In the genomic region with DNA sequence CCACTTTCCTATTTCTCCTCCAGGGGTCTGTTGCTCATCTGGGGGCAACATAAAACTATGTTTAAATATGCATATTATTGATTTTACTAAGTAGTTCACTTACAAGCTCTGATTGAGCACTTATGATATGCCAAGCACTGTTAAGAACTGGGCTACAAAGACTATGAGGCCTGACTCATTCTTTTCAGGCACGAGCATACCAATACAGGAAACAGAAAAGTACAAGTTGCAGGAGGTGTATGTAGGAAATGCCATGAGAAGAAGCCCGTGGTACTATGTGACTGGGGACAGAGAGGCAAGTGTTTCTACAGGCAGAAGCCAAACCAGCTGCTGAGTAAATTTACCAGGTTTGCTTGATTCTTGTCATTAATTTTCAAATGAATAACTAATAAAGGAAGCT, we compare ENCODE assay signal across 11 cellular contexts.
A peak's percentile ranks its signal among the peaks of the same experiment; 100 is the strongest.
DNase-seq lines count a peak whose midpoint lies in the region; ATAC-seq and FAIRE-seq lines count a peak whose summit lies in the region.
"Had no signal": no experiment of that assay in that cellular context is flagged by ENCODE, and none has a peak within 500 bp of the region (broad histone marks: within the 10 kb centered on the region; RNA-seq: fewer than 3 reads in every experiment).

No MANE protein-coding gene starts in this region.

- no peak for FAIRE-seq in HTR-8/SVneo (lab: Jason Lieb, UNC)

- POLR2A ChIA-PET in activated CD4-positive, alpha-beta T cell treated with anti-CD3 and anti-CD28 coated beads for 36 hours (lab: Charles Lee), result no interaction called here

- no peaks in the 10 kb centered on the region for H3K36me3 Mint-ChIP-seq in activated CD8-positive, alpha-beta memory T cell treated with anti-CD3 and anti-CD28 coated beads, Interleukin-2, amount 10 ng/mL, durations not matched to agents 7 days and 5 days
- no peaks in the 10 kb centered on the region for H3K36me3 Mint-ChIP-seq in activated CD4-positive, alpha-beta T cell treated with anti-CD3 and anti-CD28 coated beads for 36 hours (ENCODE audit: low read depth)
- H3K36me3 Mint-ChIP-seq: mesothelial cell of epicardium had no signal

- H3K27me3 Mint-ChIP-seq in activated CD8-positive, alpha-beta memory T cell treated with anti-CD3 and anti-CD28 coated beads, Interleukin-2, amount 10 ng/mL, durations not matched to agents 7 days and 5 days, result no peaks in the 10 kb centered on the region
- H3K27me3 Mint-ChIP-seq in activated CD4-positive, alpha-beta T cell treated with anti-CD3 and anti-CD28 coated beads for 36 hours, result no peaks in the 10 kb centered on the region
- H3K27me3 Mint-ChIP-seq: central memory CD8-positive, alpha-beta T cell had no signal

- H3K4me1 Mint-ChIP-seq in activated CD8-positive, alpha-beta memory T cell treated with anti-CD3 and anti-CD28 coated beads, Interleukin-2, amount 10 ng/mL, durations not matched to agents 7 days and 5 days, result no peaks in the 10 kb centered on the region
- H3K4me1 Mint-ChIP-seq in activated CD4-positive, alpha-beta T cell treated with anti-CD3 and anti-CD28 coated beads for 36 hours, result no peaks in the 10 kb centered on the region
- H3K4me1 Mint-ChIP-seq: central memory CD8-positive, alpha-beta T cell; mesothelial cell of epicardium had no signal

- ATAC-seq in GM19395 (IDR thresholded peaks at IDR 0.05; ENCODE audit: unreplicated experiment) (peak; percentile 79), HG02973 (IDR thresholded peaks at IDR 0.05; ENCODE audit: unreplicated experiment) (peak; percentile 66)
- ATAC-seq in activated CD8-positive, alpha-beta memory T cell treated with anti-CD3 and anti-CD28 coated beads, Interleukin-2, amount 10 ng/mL, durations not matched to agents 7 days and 5 days, result no peak
- ATAC-seq in activated CD4-positive, alpha-beta T cell treated with anti-CD3 and anti-CD28 coated beads for 36 hours, result no peak

- no peaks in the 10 kb centered on the region for H3K36me3 ChIP-seq in adipocyte (ENCODE audit: control insufficient read depth, insufficient read depth, low read length, severe bottlenecking)

- intact Hi-C loops in activated CD4-positive, alpha-beta T cell treated with anti-CD3 and anti-CD28 coated beads for 36 hours (cut with DNase I, micrococcal nuclease), result no loop called here
- intact Hi-C loops in posterior vena cava (cut with DNase I), result no loop called here

- no peak overlapping the region for H3K4me3 Mint-ChIP-seq in activated CD8-positive, alpha-beta memory T cell treated with anti-CD3 and anti-CD28 coated beads, Interleukin-2, amount 10 ng/mL, durations not matched to agents 7 days and 5 days
- no peak overlapping the region for H3K4me3 Mint-ChIP-seq in activated CD4-positive, alpha-beta T cell treated with anti-CD3 and anti-CD28 coated beads for 36 hours
- H3K4me3 Mint-ChIP-seq: central memory CD8-positive, alpha-beta T cell; mesothelial cell of epicardium had no signal

- no peaks in the 10 kb centered on the region for H3K9me3 ChIP-seq in adipocyte (ENCODE audit: control insufficient read depth, low read length)

- H3K27me3 ChIP-seq in adipocyte (replicated peaks; ENCODE audit: control insufficient read depth, insufficient read depth, low read length), result no peaks in the 10 kb centered on the region

- H3K4me3 ChIP-seq in adipocyte (ENCODE audit: low read length), result peak overlapping the region; percentile 0

- no peaks in the 10 kb centered on the region for H3K9me3 Mint-ChIP-seq in activated CD8-positive, alpha-beta memory T cell treated with anti-CD3 and anti-CD28 coated beads, Interleukin-2, amount 10 ng/mL, durations not matched to agents 7 days and 5 days (ENCODE audit: low read depth)
- H3K9me3 Mint-ChIP-seq in activated CD4-positive, alpha-beta T cell treated with anti-CD3 and anti-CD28 coated beads for 36 hours (ENCODE audit: low read depth), result no peaks in the 10 kb centered on the region
- H3K9me3 Mint-ChIP-seq: mesothelial cell of epicardium had no signal

- peak overlapping the region; percentile 70 for H3K9ac ChIP-seq in adipocyte (ENCODE audit: low read length)

- CTCF ChIA-PET in activated CD8-positive, alpha-beta memory T cell treated with anti-CD3 and anti-CD28 coated beads, Interleukin-2, amount 10 ng/mL, durations not matched to agents 7 days and 5 days (lab: Charles Lee), result no interaction called here
- CTCF ChIA-PET in activated CD4-positive, alpha-beta T cell treated with anti-CD3 and anti-CD28 coated beads for 36 hours (lab: Charles Lee), result interaction anchor here (0.7 to 1.1 kb wide), 2 partner anchors 38 to 250 kb away, joined by 3 read pairs; no protein-coding TSS in a partner anchor

- DNase-seq in adipocyte (ENCODE audit: low read depth) (peak; percentile 61), renal cortical epithelial cell (ENCODE audit: low read depth) (peak; percentile 77), HTR-8/SVneo (ENCODE audit: insufficient read length, low spot score) (no peak), posterior vena cava (ENCODE audit: low spot score) (no peak)
- DNase-seq in activated CD8-positive, alpha-beta memory T cell treated with anti-CD3 and anti-CD28 coated beads, Interleukin-2, amount 10 ng/mL, durations not matched to agents 7 days and 5 days, result no peak
- DNase-seq in activated CD4-positive, alpha-beta T cell treated with anti-CD3 and anti-CD28 coated beads for 36 hours, result no peak
- DNase-seq: NCI-H1417 treated with DMSO at 0.1 percent for 48 hours had no signal

- peaks cover 39% of the 10 kb centered on the region for H3K4me1 ChIP-seq in adipocyte (ENCODE audit: control insufficient read depth, insufficient read depth, low read length)

- no peak overlapping the region for H3K27ac Mint-ChIP-seq in activated CD8-positive, alpha-beta memory T cell treated with anti-CD3 and anti-CD28 coated beads, Interleukin-2, amount 10 ng/mL, durations not matched to agents 7 days and 5 days
- no peak overlapping the region for H3K27ac Mint-ChIP-seq in activated CD4-positive, alpha-beta T cell treated with anti-CD3 and anti-CD28 coated beads for 36 hours
- H3K27ac Mint-ChIP-seq: mesothelial cell of epicardium had no signal

Comparison
In these comparisons a context has a peak if more than half of its experiments do, and no peak if none do; other contexts are left out.
1. ATAC-seq: peak in GM19395 (single experiment) and HG02973 (single experiment); none in activated CD8-positive, alpha-beta memory T cell treated with anti-CD3 and anti-CD28 coated beads, Interleukin-2, amount 10 ng/mL, durations not matched to agents 7 days and 5 days (single experiment) and activated CD4-positive, alpha-beta T cell treated with anti-CD3 and anti-CD28 coated beads for 36 hours (single experiment).
2. DNase-seq: peak in adipocyte (single experiment) and renal cortical epithelial cell (single experiment); none in HTR-8/SVneo (single experiment), activated CD8-positive, alpha-beta memory T cell treated with anti-CD3 and anti-CD28 coated beads, Interleukin-2, amount 10 ng/mL, durations not matched to agents 7 days and 5 days (single experiment), activated CD4-positive, alpha-beta T cell treated with anti-CD3 and anti-CD28 coated beads for 36 hours (single experiment) and posterior vena cava (single experiment).